Comparison of ENCODE assay signal across 9 cellular contexts in genomic region chr1:77888429-77889239, GRCh38. TPM values are rescaled to one million over a fixed set of nuclear protein-coding genes. Genes with fewer than 3 reads are reported as not detected.
DNase-seq lines count a peak whose midpoint lies in the region; ATAC-seq, FAIRE-seq and TF ChIP-seq lines count a peak whose summit lies in the region.
"Had no signal": no experiment of that assay in that cellular context is flagged by ENCODE, and none has a peak within 500 bp of the region (broad histone marks: within the 10 kb centered on the region; RNA-seq: fewer than 3 reads in every experiment).

NEXN (plus strand) TSS chr1:77888624; CDS start chr1:77916107, 27,483 bp downstream.

- H3K9me3 ChIP-seq in BE2C: no peaks in the 10 kb centered on the region
- H3K9me3 ChIP-seq in H1 (ENCODE audit: insufficient read depth in 2 of 2, low read depth in 1 of 2, low read length in 1 of 2): no peaks in the 10 kb centered on the region

- peak within 1 kb of the TSS; percentile 82 for H3K4me3 Mint-ChIP-seq in activated B cell treated with CpG ODN at 0.5 μM for 24 hours

- H2BK12ac ChIP-seq in H1 (ENCODE audit: low read depth, low read length): peak within 1 kb of the TSS; percentile 94

- WGBS in H1 (ENCODE audit: extremely low coverage in 1 of 2, insufficient coverage in 1 of 2, insufficient read length in 1 of 2, insufficient replicate concordance in 2 of 2, low coverage in 1 of 2, low lambda C conversion rate in 2 of 2, missing lambda C conversion rate in 1 of 2), 2 experiments: 1% methylated on average over 40 of the region's 62 CpGs; no CpG with 5 or more reads in 1 of the 2 experiments
- 0 to 1% methylated on average over 17 to 59 of the region's 62 CpGs for WGBS in lower leg skin, 2 donors

- peak within 1 kb of the TSS; percentile 71 for H2AFZ ChIP-seq in H1 (ENCODE audit: low read length)

- no peak for TF ChIP-seq CTCF in BE2C (IDR thresholded peaks at IDR 0.05; ENCODE audit: low read depth, low read length)
- TF ChIP-seq CTCF in activated B cell treated with CpG ODN at 0.5 μM for 24 hours (IDR thresholded peaks at IDR 0.05): no peak
- no peak for TF ChIP-seq CTCF in H1 (IDR thresholded peaks at IDR 0.05; ENCODE audit: control extremely low read depth in 1 of 3, insufficient read depth in 1 of 3, low read depth in 1 of 3, low read length in 3 of 3)
- TF ChIP-seq CTCF in lower leg skin (IDR thresholded peaks at IDR 0.05): no peak

- H3K9me3 Mint-ChIP-seq in activated B cell treated with CpG ODN at 0.5 μM for 24 hours: no peaks in the 10 kb centered on the region

- H3K4me2 ChIP-seq in H1 (ENCODE audit: insufficient read depth in 1 of 2, low read depth in 2 of 2, low read length in 2 of 2): peak within 1 kb of the TSS; percentile 59 to 76
- H3K4me2 ChIP-seq: KMS-11 had no signal

- H3K4me1 ChIP-seq in BE2C (no peaks in the 10 kb centered on the region), H1 (replicated peaks in 1 of 4; ENCODE audit: control insufficient read depth in 3 of 4, insufficient read depth in 4 of 4, low read length in 3 of 4) (peaks cover 0 to 3% (median 0%) of the 10 kb centered on the region in 4 experiments; a peak in 1 of 7 replicates)

- CTCF ChIA-PET in activated B cell treated with CpG ODN at 0.5 μM for 24 hours (lab: Charles Lee): no interaction called here
- CTCF ChIA-PET in H1 (lab: Charles Lee; ENCODE audit: partially characterized antibody): interaction anchor here (0.6 to 1.5 kb wide), 3 partner anchors 22 to 90 kb away, joined by 3 read pairs; no protein-coding TSS in a partner anchor

- H4K8ac ChIP-seq in H1 (ENCODE audit: extremely low read depth, insufficient read depth, low read length): peak within 1 kb of the TSS; percentile 97

- H3K27ac ChIP-seq in H1 (ENCODE audit: low read depth, low read length): peak within 1 kb of the TSS; percentile 46; the same call in 1 of the 2 replicates
- H3K27ac ChIP-seq: KMS-11 had no signal

- H2BK120ac ChIP-seq in H1 (replicated peaks; ENCODE audit: low read depth, low read length): no peak within 1 kb of the TSS

- H3K23ac ChIP-seq in H1 (ENCODE audit: insufficient read length): no peak within 1 kb of the TSS

- no peaks in the 10 kb centered on the region for H3K36me3 ChIP-seq in BE2C
- H3K36me3 ChIP-seq in H1 (ENCODE audit: control insufficient read depth in 2 of 4, insufficient read depth in 4 of 4, low read length in 3 of 4): no peaks in the 10 kb centered on the region

- H3K56ac ChIP-seq in H1 (replicated peaks; ENCODE audit: insufficient read length, low read depth, low read length): peak within 1 kb of the TSS; percentile 89

- H2BK15ac ChIP-seq in H1 (ENCODE audit: low read length): no peak within 1 kb of the TSS

- peak in 1 of 2 experiments; percentile 66; a peak in 1 of 3 replicates for TF ChIP-seq EP300 in H1 (IDR thresholded peaks at IDR 0.05; ENCODE audit: borderline replicate concordance in 1 of 2, low read depth in 2 of 2, low read length in 2 of 2)

- DNase-seq in BE2C (peak; percentile 42), HS-5 (ENCODE audit: low read depth) (peak; percentile 19), activated B cell treated with CpG ODN at 0.5 μM for 24 hours (peak; percentile 35), H1 (ENCODE audit: low read depth in 1 of 2, low spot score in 2 of 2) (peak; percentile 53 to 87), lower leg skin (ENCODE audit: low spot score in 2 of 2) (peak; percentile 27 to 93), RPMI8226 (no peak)
- DNase-seq in stimulated activated CD4-positive, alpha-beta T cell treated with anti-CD3 and anti-CD28 coated beads, Interleukin-4, amount 100 ng/mL, for 48 hours (ENCODE audit: low read depth in 2 of 2): peak; percentile 4 to 5

- H3K27ac Mint-ChIP-seq in activated B cell treated with CpG ODN at 0.5 μM for 24 hours: no peak within 1 kb of the TSS

- no peak for FAIRE-seq in H1 (lab: Jason Lieb, UNC)

- H4K20me1 ChIP-seq in H1 (replicated peaks in 1 of 2; ENCODE audit: control insufficient read depth in 1 of 2, insufficient read depth in 2 of 2, low read length in 2 of 2): no peaks in the 10 kb centered on the region

- no peak within 1 kb of the TSS for H3K14ac ChIP-seq in H1 (ENCODE audit: insufficient read length)

- H3K4me1 Mint-ChIP-seq in activated B cell treated with CpG ODN at 0.5 μM for 24 hours: peaks cover 17% of the 10 kb centered on the region

- no peaks in the 10 kb centered on the region for H3K36me3 Mint-ChIP-seq in activated B cell treated with CpG ODN at 0.5 μM for 24 hours (ENCODE audit: low read depth)

- H3K18ac ChIP-seq in H1 (ENCODE audit: extremely low read depth, low read length): peak within 1 kb of the TSS; percentile 86; the same call in 1 of the 2 replicates

- H3K9ac ChIP-seq in H1 (replicated peaks in 1 of 4; ENCODE audit: extremely low read depth in 1 of 4, low read depth in 3 of 4, low read length in 3 of 4): peak within 1 kb of the TSS; percentile 63 to 80 (median 73)
- H3K9ac ChIP-seq: KMS-11 had no signal

- peaks cover 5% of the 10 kb centered on the region for H3K23me2 ChIP-seq in H1 (ENCODE audit: low read depth, low read length)

- no peaks in the 10 kb centered on the region for H3K79me1 ChIP-seq in H1 (ENCODE audit: low read depth, low read length)

- H3K4me3 ChIP-seq in BE2C (ENCODE audit: low read depth, low read length) (peak within 1 kb of the TSS; percentile 65), H1 (ENCODE audit: extremely low read depth in 1 of 4, insufficient read depth in 2 of 4, low read depth in 3 of 4, low read length in 4 of 4) (peak within 1 kb of the TSS; percentile 70 to 93 (median 90)), lower leg skin (ENCODE audit: low read depth, poor library complexity, severe bottlenecking) (peak within 1 kb of the TSS; percentile 34)

- H3K79me2 ChIP-seq in H1 (ENCODE audit: control insufficient read depth in 1 of 2, insufficient read depth in 2 of 2, low read length in 2 of 2): no peaks in the 10 kb centered on the region

- peak within 1 kb of the TSS; percentile 88 for H4K91ac ChIP-seq in H1 (replicated peaks; ENCODE audit: insufficient read length, low read length)

- no peak within 1 kb of the TSS for H3K4ac ChIP-seq in H1 (replicated peaks; ENCODE audit: insufficient read length, low read depth, low read length)

- TF ChIP-seq RAD21 in H1 (IDR thresholded peaks at IDR 0.05 in 1 of 2, conservative IDR thresholded peaks at IDR 0.05 in 1 of 2; ENCODE audit: low read depth in 2 of 2, low read length in 2 of 2): no peak

- H2BK20ac ChIP-seq in H1 (ENCODE audit: low read length): peak within 1 kb of the TSS; percentile 48; the same call in 1 of the 2 replicates

- no peak within 1 kb of the TSS for H2AK5ac ChIP-seq in H1 (ENCODE audit: low read depth, low read length)

- ATAC-seq in GM19035 (IDR thresholded peaks at IDR 0.05; ENCODE audit: unreplicated experiment): peak; percentile 76
- peak; percentile 68 for ATAC-seq in activated B cell treated with CpG ODN at 0.5 μM for 24 hours (ENCODE audit: low read depth)

- H2BK5ac ChIP-seq in H1 (ENCODE audit: low read depth, low read length): peak within 1 kb of the TSS; percentile 82; the same call in 1 of the 2 replicates

- H3K27me3 ChIP-seq in BE2C (no peaks in the 10 kb centered on the region), H1 (replicated peaks in 1 of 4; ENCODE audit: control insufficient read depth in 3 of 4, extremely low read depth in 1 of 4, insufficient read depth in 3 of 4, low read length in 3 of 4) (no peaks in the 10 kb centered on the region)

- TF ChIP-seq POLR2A in H1 (IDR thresholded peaks at IDR 0.05; ENCODE audit: control extremely low read depth in 1 of 2, low read depth in 2 of 2, low read length in 2 of 2): peak; percentile 49 to 73
- no peak for TF ChIP-seq POLR2A in lower leg skin (IDR thresholded peaks at IDR 0.05)

- peak within 1 kb of the TSS; percentile 50 for H4K5ac ChIP-seq in H1 (ENCODE audit: insufficient read length, low read depth, low read length)

- peaks cover 9% of the 10 kb centered on the region for H3K27me3 Mint-ChIP-seq in activated B cell treated with CpG ODN at 0.5 μM for 24 hours

- intact Hi-C loops in activated B cell treated with CpG ODN at 0.5 μM for 24 hours (cut with micrococcal nuclease) (no loop called here), lower leg skin (cut with DNase I; ENCODE audit: low total_unique reads) (no loop called here)

- POLR2A ChIA-PET in activated B cell treated with CpG ODN at 0.5 μM for 24 hours (lab: Charles Lee) (no interaction called here), H1 (lab: Charles Lee; ENCODE audit: partially characterized antibody) (interaction anchor here (0.6 to 2.2 kb wide), 17 partner anchors 8 to 206 kb away, joined by 3 to 11 read pairs (median 4); partner anchors contain the start of genes DNAJB4, FUBP1, MIGA1 and ZZZ3)

TF ChIP-seq in H1, 55 proteins besides CTCF, POLR2A, EP300 and RAD21 (continues in another document):
- TF ChIP-seq KDM4A (IDR thresholded peaks at IDR 0.05; ENCODE audit: low read depth, low read length, severe bottlenecking): peak; percentile 81
- no peak for TF ChIP-seq JUND (IDR thresholded peaks at IDR 0.05; ENCODE audit: low read length)
- no peak for TF ChIP-seq POU5F1 (IDR thresholded peaks at IDR 0.05; ENCODE audit: low read depth, low read length)
- no peak for TF ChIP-seq RFX5 (IDR thresholded peaks at IDR 0.05; ENCODE audit: borderline replicate concordance, low read depth, low read length)
- peak; percentile 43 for TF ChIP-seq TAF7 (optimal IDR thresholded peaks at IDR 0.05; ENCODE audit: borderline replicate concordance, low read depth, low read length)
- no peak for TF ChIP-seq MAFK (IDR thresholded peaks at IDR 0.05; ENCODE audit: low read depth, low read length)
- TF ChIP-seq KDM5A (IDR thresholded peaks at IDR 0.05; ENCODE audit: low read length): 0 out of 2 replicates have a peak, but pooled peaks have one; percentile 15
- peak; percentile 46; the same call in 1 of the 2 replicates for TF ChIP-seq SUZ12 (IDR thresholded peaks at IDR 0.05; ENCODE audit: low read length)
- peak in 1 of 2 experiments; percentile 30; a peak in 1 of 4 replicates for TF ChIP-seq SIN3A (conservative IDR thresholded peaks at IDR 0.05 in 1 of 2, IDR thresholded peaks at IDR 0.05 in 1 of 2; ENCODE audit: low read depth in 1 of 2, low read length in 2 of 2)
- TF ChIP-seq CBX8 (IDR thresholded peaks at IDR 0.05; ENCODE audit: borderline replicate concordance, low read depth, low read length): no peak

RNA-seq across cellular contexts. Expression of gene NEXN, which starts in this region (rescaled TPM):
- 0.34 TPM for polyA plus RNA-seq in BE2C (2012; ENCODE audit: insufficient read depth, insufficient read length, low read depth)
- 0.46 and 0.73 TPM in 2 replicates for total RNA-seq in activated B cell treated with CpG ODN at 0.5 μM for 24 hours
- 2.6 and 2.9 TPM in 2 replicates for total RNA-seq in H1 (2021; fragmentation: NEBNext Ultra II Directional; extraction: Animal tissue kit (Norgen Biotek cat#: 25700))
- polyA plus RNA-seq in H1 (2011; rRNA removed): 0.17 and 0.20 TPM in 2 replicates
- polyA plus RNA-seq in H1 (2011; cell fraction: cytosol; rRNA removed): 0.56 TPM
- polyA plus RNA-seq in H1 (2011; cell fraction: nucleus; rRNA removed): 0.91 TPM
- 2.9 to 5.6 TPM (median 3.1 TPM) in 4 replicates for polyA plus RNA-seq in H1 (2012, experiment 1 of 2)
- 0.37 TPM for polyA plus RNA-seq in H1 (2012, experiment 2 of 2)
- 10.6 TPM for polyA plus RNA-seq in H1 (2013, experiment 1 of 2)
- 10.6 TPM for polyA plus RNA-seq in H1 (2013, experiment 2 of 2)
- polyA minus RNA-seq in H1 (2011; rRNA and poly(A)+ RNA removed): 0.15 and 0.22 TPM in 2 replicates
- polyA minus RNA-seq in H1 (2011; cell fraction: cytosol; rRNA and poly(A)+ RNA removed): 0.73 TPM
- polyA minus RNA-seq in H1 (2011; cell fraction: nucleus; rRNA and poly(A)+ RNA removed): 2.2 TPM
- 1 to 10 TPM in 3 of 4 donors, under 1 TPM in 1; 0.84 to 4.3 (median 2.0) TPM for total RNA-seq in lower leg skin

Comparison
In these comparisons a context has a peak if more than half of its experiments do, and no peak if none do; other contexts are left out.
1. Peak in DNase-seq and ATAC-seq in activated B cell treated with CpG ODN at 0.5 μM for 24 hours; RNA of the gene not detected or under 1 TPM.
2. H3K4me3 ChIP-seq: peak in every context shown above with its lines; median percentile 90 in H1; 65 in BE2C; 34 in lower leg skin.
3. POLR2A ChIP-seq: peak in H1 (2 of 2); none in lower leg skin (0 of 2).